28 cellular contexts compared by ENCODE assay signal in genomic region chr9:119114681-119115080, GRCh38.
"Had no signal": no experiment of that assay in that cellular context is flagged by ENCODE, and none has a peak within 500 bp of the region (broad histone marks: within the 10 kb centered on the region; RNA-seq: fewer than 3 reads in every experiment).

No MANE protein-coding gene starts in this region.

- H3K27ac ChIP-seq: brain microvascular endothelial cell, gastroesophageal sphincter, hepatocyte, left ventricle myocardium inferior, neutrophil, prostate gland, upper lobe of left lung, vagina had no signal

- H3K36me3 ChIP-seq: brain microvascular endothelial cell, gastroesophageal sphincter, left ventricle myocardium inferior, neutrophil, prostate gland, upper lobe of left lung, vagina had no signal

- H3K4me1 Mint-ChIP-seq: nephron; stimulated activated memory B cell treated with anti-CD40 and anti-IgM and Interleukin-4, amounts not matched to agents 10 μg/mL and 1 μg/mL and 100 μg/mL, for 72 hours; stimulated activated naive CD8-positive, alpha-beta T cell treated with anti-CD3 and anti-CD28 coated beads, Interleukin-15, amount 100 ng/mL, for 72 hours had no signal

- H3K79me2 ChIP-seq: hepatocyte had no signal

- H3K4me2 ChIP-seq: hepatocyte had no signal

- H3K27me3 ChIP-seq: brain microvascular endothelial cell, gastroesophageal sphincter, hepatocyte, neutrophil, upper lobe of left lung, vagina had no signal

- H3K4me3 ChIP-seq: gastroesophageal sphincter, hepatocyte, left ventricle myocardium inferior, lung, prostate gland, upper lobe of left lung, vagina had no signal

- H3K4me3 Mint-ChIP-seq: activated T-helper 1 cell treated with anti-CD3 and anti-CD28 coated beads, Interleukin-12 subunit alpha, Interleukin-12 subunit beta, Interleukin-2, Interleukin-4 antibody, amounts not matched to agents 30 ng/mL and 10 ng/mL and 1 ng/mL, durations not matched to agents 14 hours and 24 hours and 36 hours; effector memory CD8-positive, alpha-beta T cell; nephron; stimulated activated memory B cell treated with anti-CD40 and anti-IgM and Interleukin-4, amounts not matched to agents 10 μg/mL and 1 μg/mL and 100 μg/mL, for 72 hours; stimulated activated naive CD8-positive, alpha-beta T cell treated with anti-CD3 and anti-CD28 coated beads, Interleukin-15, amount 100 ng/mL, for 72 hours had no signal

- H3K27ac Mint-ChIP-seq: activated T-helper 1 cell treated with anti-CD3 and anti-CD28 coated beads, Interleukin-12 subunit alpha, Interleukin-12 subunit beta, Interleukin-2, Interleukin-4 antibody, amounts not matched to agents 30 ng/mL and 10 ng/mL and 1 ng/mL, durations not matched to agents 14 hours and 24 hours and 36 hours; effector memory CD8-positive, alpha-beta T cell; nephron; stimulated activated memory B cell treated with anti-CD40 and anti-IgM and Interleukin-4, amounts not matched to agents 10 μg/mL and 1 μg/mL and 100 μg/mL, for 72 hours; stimulated activated naive CD8-positive, alpha-beta T cell treated with anti-CD3 and anti-CD28 coated beads, Interleukin-15, amount 100 ng/mL, for 72 hours had no signal

- ATAC-seq: effector memory CD8-positive, alpha-beta T cell; gastroesophageal sphincter; sciatic nerve; stimulated activated memory B cell treated with anti-CD40 and anti-IgM and Interleukin-4, amounts not matched to agents 10 μg/mL and 1 μg/mL and 100 μg/mL, for 72 hours; stimulated activated naive CD8-positive, alpha-beta T cell treated with anti-CD3 and anti-CD28 coated beads, Interleukin-15, amount 100 ng/mL, for 72 hours had no signal

- H3K36me3 Mint-ChIP-seq: stimulated activated memory B cell treated with anti-CD40 and anti-IgM and Interleukin-4, amounts not matched to agents 10 μg/mL and 1 μg/mL and 100 μg/mL, for 72 hours had no signal

- H3K9me3 ChIP-seq: gastroesophageal sphincter, left ventricle myocardium inferior, neutrophil, prostate gland, upper lobe of left lung, vagina had no signal

- H3K9me3 Mint-ChIP-seq: nephron had no signal

- H3K4me1 ChIP-seq: gastroesophageal sphincter, left ventricle myocardium inferior, prostate gland, upper lobe of left lung, vagina had no signal

- H2AFZ ChIP-seq: hepatocyte had no signal

- DNase-seq: activated CD4-positive, alpha-beta T cell treated with anti-CD3 and anti-CD28 coated beads for 4 hours; activated CD4-positive, alpha-beta T cell treated with anti-CD3 and anti-CD28 coated beads, Interleukin-2, amount 50 U/mL, for 4 hours; activated effector memory CD4-positive, alpha-beta T cell treated with anti-CD3 and anti-CD28 coated beads, Interleukin-2, amount 50 U/mL, for 16 hours; activated naive CD4-positive, alpha-beta T cell treated with anti-CD3 and anti-CD28 coated beads, Interleukin-2, amount 50 U/mL, for 16 hours; amniotic stem cell; brain microvascular endothelial cell; cortex of kidney; effector memory CD8-positive, alpha-beta T cell; islet precursor cell; left ventricle myocardium inferior; retina; small intestine; stimulated activated CD4-positive, alpha-beta T cell treated with anti-CD3 and anti-CD28 coated beads, Interleukin-1b, Interleukin-23, amount 100 ng/mL, for 48 hours; stimulated activated CD4-positive, alpha-beta T cell treated with anti-CD3 and anti-CD28 coated beads, Interleukin-4, amount 100 ng/mL, for 4 hours; stimulated activated CD8-positive, alpha-beta memory T cell treated with anti-CD3 and anti-CD28 coated beads, Interleukin-4, amount 100 ng/mL, for 48 hours; stimulated activated naive CD8-positive, alpha-beta T cell treated with anti-CD3 and anti-CD28 coated beads, Interleukin-15, amount 100 ng/mL, for 72 hours; substantia nigra; upper lobe of left lung had no signal

- H3K27me3 Mint-ChIP-seq: effector memory CD8-positive, alpha-beta T cell; stimulated activated memory B cell treated with anti-CD40 and anti-IgM and Interleukin-4, amounts not matched to agents 10 μg/mL and 1 μg/mL and 100 μg/mL, for 72 hours; stimulated activated naive CD8-positive, alpha-beta T cell treated with anti-CD3 and anti-CD28 coated beads, Interleukin-15, amount 100 ng/mL, for 72 hours had no signal
